11 cellular contexts compared by ENCODE assay signal in genomic region chr7:151017370-151017952, GRCh38. TPM values are rescaled to one million over a fixed set of nuclear protein-coding genes. Genes with fewer than 3 reads are reported as not detected.
DNase-seq lines count a peak whose midpoint lies in the region; ATAC-seq and TF ChIP-seq lines count a peak whose summit lies in the region.
"Had no signal": no experiment of that assay in that cellular context is flagged by ENCODE, and none has a peak within 500 bp of the region (broad histone marks: within the 10 kb centered on the region; RNA-seq: fewer than 3 reads in every experiment).

No MANE protein-coding gene starts in this region.

- no peak overlapping the region for H2BK12ac ChIP-seq in H9 (ENCODE audit: insufficient read length, low read depth, low read length)

- no peak overlapping the region for H3K18ac ChIP-seq in H9 (ENCODE audit: insufficient read length, low read depth, low read length)

- no peak for TF ChIP-seq POLR2A in GM18505 (IDR thresholded peaks at IDR 0.05; ENCODE audit: borderline replicate concordance, extremely low read depth, insufficient read depth, insufficient read length)

- no peak overlapping the region for H2BK5ac ChIP-seq in H9 (ENCODE audit: insufficient read length, low read length)

- no peak overlapping the region for H4K5ac ChIP-seq in H9 (ENCODE audit: insufficient read length, low read depth, low read length)

- no peaks in the 10 kb centered on the region for H4K20me1 ChIP-seq in H9 (ENCODE audit: control insufficient read depth, insufficient read depth, insufficient read length)

- H3K4me3 Mint-ChIP-seq in H9, result peak overlapping the region; percentile 55 to 79
- H3K4me3 Mint-ChIP-seq in activated B cell treated with CpG ODN at 0.5 μM for 24 hours, result peak overlapping the region; percentile 85
- peak overlapping the region; percentile 64 for H3K4me3 Mint-ChIP-seq in mesothelial cell of epicardium

- no peak overlapping the region for H3K14ac ChIP-seq in H9 (ENCODE audit: insufficient read depth, low read length)

- H3K23ac ChIP-seq in H9 (ENCODE audit: insufficient read length, low read depth, low read length), result no peak overlapping the region

- intact Hi-C loops in activated B cell treated with CpG ODN at 0.5 μM for 24 hours (cut with micrococcal nuclease), result no loop called here

- no peak overlapping the region for H2AK5ac ChIP-seq in H9 (ENCODE audit: insufficient read length, low read length)

- H2AFZ ChIP-seq in H9 (ENCODE audit: low read length), result no peak overlapping the region

- H3T11ph ChIP-seq in H9 (ENCODE audit: low read length), result no peak overlapping the region

- H3K79me1 ChIP-seq in H9 (ENCODE audit: insufficient read depth, low read depth, low read length, poor library complexity, severe bottlenecking), result no peaks in the 10 kb centered on the region

- no peak overlapping the region for H3K56ac ChIP-seq in H9 (ENCODE audit: insufficient read length, low read depth, low read length)

- H2BK15ac ChIP-seq in H9 (ENCODE audit: low read depth, low read length), result no peak overlapping the region

- no peak overlapping the region for H3K4ac ChIP-seq in H9 (ENCODE audit: low read depth, low read length)

- POLR2A ChIA-PET in activated B cell treated with CpG ODN at 0.5 μM for 24 hours (lab: Charles Lee), result interaction anchor here (2.1 kb wide), 1 partner anchor 11 kb away, joined by 21 read pairs; the partner anchor contains the start of gene ABCB8

- ATAC-seq in activated B cell treated with CpG ODN at 0.5 μM for 24 hours (ENCODE audit: low read depth) (no peak), GM18505 (IDR thresholded peaks at IDR 0.05; ENCODE audit: unreplicated experiment) (no peak)

- H3K9me3 Mint-ChIP-seq in H9 (peaks cover 0 to 9% of the 10 kb centered on the region in 2 experiments; a peak in 2 of 5 replicates), activated B cell treated with CpG ODN at 0.5 μM for 24 hours (no peaks in the 10 kb centered on the region), mesothelial cell of epicardium (no peaks in the 10 kb centered on the region)

- CTCF ChIA-PET in activated B cell treated with CpG ODN at 0.5 μM for 24 hours (lab: Charles Lee), result interaction anchor here (1.1 to 4.2 kb wide), 8 partner anchors 10 to 119 kb away, joined by 3 to 25 read pairs (median 6); partner anchors contain the start of gene ABCB8

- H3K27ac Mint-ChIP-seq in H9, result no peak overlapping the region
- no peak overlapping the region for H3K27ac Mint-ChIP-seq in activated B cell treated with CpG ODN at 0.5 μM for 24 hours
- no peak overlapping the region for H3K27ac Mint-ChIP-seq in mesothelial cell of epicardium

- no peak overlapping the region for H4K8ac ChIP-seq in H9 (replicated peaks; ENCODE audit: insufficient read length, low read depth, low read length)

- TF ChIP-seq CTCF in C4-2B (conservative IDR thresholded peaks at IDR 0.05), result no peak
- TF ChIP-seq CTCF in H9 (conservative IDR thresholded peaks at IDR 0.05), result no peak
- no peak for TF ChIP-seq CTCF in activated B cell treated with CpG ODN at 0.5 μM for 24 hours (IDR thresholded peaks at IDR 0.05)
- TF ChIP-seq CTCF in mesothelial cell of epicardium (IDR thresholded peaks at IDR 0.05; ENCODE audit: unreplicated experiment), result no peak

- H2BK20ac ChIP-seq in H9 (ENCODE audit: low read depth, low read length, poor library complexity, severe bottlenecking), result no peak overlapping the region

- peaks cover 76% of the 10 kb centered on the region for H3K27me3 Mint-ChIP-seq in H9 (ENCODE audit: low read depth)
- H3K27me3 Mint-ChIP-seq in activated B cell treated with CpG ODN at 0.5 μM for 24 hours, result peaks cover 30% of the 10 kb centered on the region
- peaks cover 56% of the 10 kb centered on the region for H3K27me3 Mint-ChIP-seq in mesothelial cell of epicardium (ENCODE audit: low read depth)

- H3K79me2 ChIP-seq in H9 (ENCODE audit: insufficient read depth, low read length), result no peaks in the 10 kb centered on the region

- H3K4me1 ChIP-seq in H9 (ENCODE audit: insufficient read depth, low read length), result peaks cover 6% of the 10 kb centered on the region; the same call in 1 of the 2 replicates

- no CpG with 5 or more reads among the region's 13 CpGs for WGBS in H9 (ENCODE audit: extremely low coverage, insufficient read length, low lambda C conversion rate)

- H3K36me3 Mint-ChIP-seq in H9 (ENCODE audit: insufficient read depth in 1 of 3, low read depth in 3 of 3) (peaks cover 2 to 6% (median 6%) of the 10 kb centered on the region in 3 experiments; a peak in 6 of 7 replicates), activated B cell treated with CpG ODN at 0.5 μM for 24 hours (ENCODE audit: low read depth) (no peaks in the 10 kb centered on the region), mesothelial cell of epicardium (peaks cover 6% of the 10 kb centered on the region)

- DNase-seq in H9 (no peak), activated B cell treated with CpG ODN at 0.5 μM for 24 hours (no peak), mesothelial cell of epicardium (ENCODE audit: low spot score in 2 of 2, unreplicated experiment in 2 of 2) (no peak), COR-L47 (lab: John Stamatoyannopoulos, UW) (no peak), UCSD-AML1 (lab: John Stamatoyannopoulos, UW; ENCODE audit: unreplicated experiment) (no peak), cerebellum (ENCODE audit: low spot score) (no peak)
- DNase-seq: NCI-H2107 had no signal

- H2BK120ac ChIP-seq in H9 (ENCODE audit: low read depth, low read length, poor library complexity, severe bottlenecking), result no peak overlapping the region

- H3K4me2 ChIP-seq in H9 (ENCODE audit: insufficient read depth, insufficient read length, low read length), result peak overlapping the region; percentile 17

- H3K9me3 ChIP-seq in H9 (ENCODE audit: control insufficient read depth, low read depth, low read length), result no peaks in the 10 kb centered on the region

- H3K9ac ChIP-seq in H9 (ENCODE audit: extremely low read depth, insufficient read length, low read length), result no peak overlapping the region

- H3K4me1 Mint-ChIP-seq in H9 (peaks cover 24 to 51% of the 10 kb centered on the region in 2 experiments), activated B cell treated with CpG ODN at 0.5 μM for 24 hours (peaks cover 49% of the 10 kb centered on the region), mesothelial cell of epicardium (peaks cover 34% of the 10 kb centered on the region)

- peaks cover 7% of the 10 kb centered on the region for H3K23me2 ChIP-seq in H9 (ENCODE audit: insufficient read length, low read depth, low read length, poor library complexity, severe bottlenecking)

- H3K27ac ChIP-seq in C4-2B (peak overlapping the region; percentile 92), H9 (ENCODE audit: insufficient read length, low read depth, low read length) (no peak overlapping the region)
- H3K27ac ChIP-seq: HL-60 had no signal

- peaks cover 6% of the 10 kb centered on the region; the same call in 1 of the 2 replicates for H3K27me3 ChIP-seq in H9 (ENCODE audit: insufficient read depth, low read length)

- no peak overlapping the region for H4K91ac ChIP-seq in H9 (ENCODE audit: insufficient read length, low read depth, low read length)

RNA-seq across cellular contexts. Expression of gene ATG9B, which starts 6.8 kb away (rescaled TPM):
- total RNA-seq in H9 (2021) (1.5 and 2.0 TPM in 2 replicates), activated B cell treated with CpG ODN at 0.5 μM for 24 hours (1.8 and 2.3 TPM in 2 replicates), mesothelial cell of epicardium (10.6 to 14.0 TPM (median 11.8 TPM) in 3 replicates), cerebellum (3.9 TPM)
- total RNA-seq: subcutaneous adipose tissue had no signal

RNA-seq across cellular contexts. Expression of gene ABCB8, which starts 10.8 kb away (rescaled TPM):
- 22.1 and 23.9 TPM in 2 replicates for total RNA-seq in H9 (2021)
- total RNA-seq in activated B cell treated with CpG ODN at 0.5 μM for 24 hours, result 38.9 and 46.5 TPM in 2 replicates
- total RNA-seq in mesothelial cell of epicardium, result 39.8 to 48.0 TPM (median 40.7 TPM) in 3 replicates
- 35.3 TPM for total RNA-seq in cerebellum

RNA-seq across cellular contexts. Expression of gene NOS3, which starts 26.6 kb away (rescaled TPM):
- total RNA-seq in H9 (2021) (4.5 and 4.7 TPM in 2 replicates), activated B cell treated with CpG ODN at 0.5 μM for 24 hours (0.10 and 0.22 TPM in 2 replicates), mesothelial cell of epicardium (6.0 to 7.8 TPM (median 6.6 TPM) in 3 replicates), cerebellum (1.5 TPM)

RNA-seq across cellular contexts. Expression of gene ASIC3, which starts 30.9 kb away (rescaled TPM):
- 1.7 and 2.3 TPM in 2 replicates for total RNA-seq in H9 (2021)
- total RNA-seq in activated B cell treated with CpG ODN at 0.5 μM for 24 hours, result 1.2 TPM in 2 replicates
- 6.1 to 7.9 TPM (median 7.2 TPM) in 3 replicates for total RNA-seq in mesothelial cell of epicardium
- 1.6 TPM for total RNA-seq in cerebellum

RNA-seq across cellular contexts. Expression of gene KCNH2, which starts 39.3 kb away (rescaled TPM):
- total RNA-seq in H9 (2021) (4.3 and 4.5 TPM in 2 replicates), activated B cell treated with CpG ODN at 0.5 μM for 24 hours (0.12 and 0.29 TPM in 2 replicates), mesothelial cell of epicardium (11.2 to 12.3 TPM (median 11.7 TPM) in 3 replicates), cerebellum (14.2 TPM)
